In genomic region chr2:226637383-226637782, GRCh38 we compare ENCODE assay signal across 28 cellular contexts.
"Had no signal": no experiment of that assay in that cellular context is flagged by ENCODE, and none has a peak within 500 bp of the region (broad histone marks: within the 10 kb centered on the region; RNA-seq: fewer than 3 reads in every experiment).

No MANE protein-coding gene starts in this region.

- DNase-seq: activated B cell treated with CpG ODN at 0.5 μM for 24 hours; activated CD4-positive, alpha-beta memory T cell treated with anti-CD3 and anti-CD28 coated beads, Interleukin-2, amount 10 ng/mL, durations not matched to agents 7 days and 5 days; activated CD4-positive, alpha-beta T cell treated with anti-CD3 and anti-CD28 coated beads for 4 hours; activated CD4-positive, alpha-beta T cell treated with anti-CD3 and anti-CD28 coated beads, Interleukin-2, amount 10 ng/mL, durations not matched to agents 7 days and 5 days; activated CD4-positive, alpha-beta T cell treated with anti-CD3 and anti-CD28 coated beads, Interleukin-2, amount 50 U/mL, for 48 hours; activated CD4-positive, CD25-positive, alpha-beta regulatory T cell treated with anti-CD3 and anti-CD28 coated beads, Interleukin-2, amount 50 U/mL, for 72 hours; activated CD8-positive, alpha-beta memory T cell treated with anti-CD3 and anti-CD28 coated beads for 24 hours; activated CD8-positive, alpha-beta memory T cell treated with anti-CD3 and anti-CD28 coated beads, Interleukin-2, amount 10 ng/mL, durations not matched to agents 7 days and 5 days; activated CD8-positive, alpha-beta memory T cell treated with anti-CD3 and anti-CD28 coated beads, Interleukin-2, amount 50 U/mL, for 48 hours; activated CD8-positive, alpha-beta T cell treated with anti-CD3 and anti-CD28 coated beads, Interleukin-2, amount 10 ng/mL, durations not matched to agents 7 days and 5 days; activated effector memory CD4-positive, alpha-beta T cell treated with Interleukin-2 at 50 U/mL for 16 hours; activated gamma-delta T cell; activated naive CD4-positive, alpha-beta T cell treated with anti-CD3 and anti-CD28 coated beads, Interleukin-2, amount 10 ng/mL, durations not matched to agents 7 days and 5 days; activated naive CD4-positive, alpha-beta T cell treated with Interleukin-2 at 50 U/mL for 16 hours; activated naive CD8-positive, alpha-beta T cell treated with anti-CD3 and anti-CD28 coated beads, Interleukin-2, amount 10 ng/mL, durations not matched to agents 7 days and 5 days; activated naive CD8-positive, alpha-beta T cell treated with anti-CD3 and anti-CD28 coated beads, Interleukin-2, amount 50 U/mL, for 24 hours; activated T-cell treated with anti-CD3 and anti-CD28 coated beads, Interleukin-2, amount 50 U/mL, for 24 hours; activated T-cell treated with anti-CD3 and anti-CD28 coated beads, Interleukin-2, amount 50 U/mL, for 48 hours; amygdala; anterior cingulate cortex; caudate nucleus; cerebellar nuclear complex; T-helper 1 cell; T-helper 2 cell; T-helper 9 cell had no signal

- H3K4me1 ChIP-seq: ascending aorta had no signal

- H3K9me3 ChIP-seq: ascending aorta had no signal

- H3K27me3 ChIP-seq: ascending aorta, cardiac muscle cell had no signal

- H3K4me3 ChIP-seq: ascending aorta, cardiac muscle cell had no signal

- H3K36me3 ChIP-seq: ascending aorta, cardiac muscle cell had no signal

- ATAC-seq: activated CD8-positive, alpha-beta memory T cell treated with anti-CD3 and anti-CD28 coated beads, Interleukin-2, amount 10 ng/mL, durations not matched to agents 7 days and 5 days; activated CD8-positive, alpha-beta T cell treated with anti-CD3 and anti-CD28 coated beads, Interleukin-2, amount 10 ng/mL, durations not matched to agents 7 days and 5 days; activated naive CD8-positive, alpha-beta T cell treated with anti-CD3 and anti-CD28 coated beads, Interleukin-2, amount 50 U/mL, for 24 hours had no signal

- H3K27ac ChIP-seq: ascending aorta, cardiac muscle cell, VCaP had no signal
